Comparison of ENCODE assay signal across 15 cellular contexts in genomic region chr6:71421611-71422010, GRCh38.
A peak's percentile ranks its signal among the peaks of the same experiment; 100 is the strongest.
DNase-seq lines count a peak whose midpoint lies in the region; ATAC-seq and TF ChIP-seq lines count a peak whose summit lies in the region.
"Had no signal": no experiment of that assay in that cellular context is flagged by ENCODE, and none has a peak within 500 bp of the region (broad histone marks: within the 10 kb centered on the region; RNA-seq: fewer than 3 reads in every experiment).

No MANE protein-coding gene starts in this region.

- H3K27ac Mint-ChIP-seq in mesothelial cell of epicardium = no peak overlapping the region
- H3K27ac Mint-ChIP-seq: CD8-positive, alpha-beta T cell had no signal

- H3K79me2 ChIP-seq in osteoblast (ENCODE audit: insufficient read depth, low read length) = peaks cover 40% of the 10 kb centered on the region

- DNase-seq in heart left ventricle (no peak), cardiac septum (ENCODE audit: low spot score) (no peak), esophagus muscularis mucosa (ENCODE audit: extremely low spot score) (no peak), osteoblast (ENCODE audit: insufficient read length, low spot score, missing footprints) (no peak), uterus (no peak), mesothelial cell of epicardium (ENCODE audit: low spot score in 2 of 2, unreplicated experiment in 2 of 2) (no peak), T-helper 9 cell (no peak), NCI-H1436 (lab: John Stamatoyannopoulos, UW) (no peak)
- DNase-seq: activated CD4-positive, alpha-beta T cell treated with anti-CD3 and anti-CD28 coated beads, Interleukin-2, amount 50 U/mL, for 48 hours; activated T-cell treated with anti-CD3 and anti-CD28 coated beads, Interleukin-2, amount 50 U/mL, for 48 hours; CD8-positive, alpha-beta T cell; kidney glomerular epithelial cell; MV-4-11; NCI-H2107; Peyer's patch had no signal

- H3K27me3 Mint-ChIP-seq in mesothelial cell of epicardium (ENCODE audit: low read depth) = no peaks in the 10 kb centered on the region

- no peak for TF ChIP-seq POLR2A in heart left ventricle (IDR thresholded peaks at IDR 0.05)
- no peak for TF ChIP-seq POLR2A in esophagus muscularis mucosa (IDR thresholded peaks at IDR 0.05; ENCODE audit: low read depth)
- no peak for TF ChIP-seq POLR2A in uterus (IDR thresholded peaks at IDR 0.05)

- no peak for ATAC-seq in heart left ventricle
- ATAC-seq: CD8-positive, alpha-beta T cell had no signal

- TF ChIP-seq CTCF in heart left ventricle (IDR thresholded peaks at IDR 0.05) (no peak), esophagus muscularis mucosa (IDR thresholded peaks at IDR 0.05) (no peak), osteoblast (IDR thresholded peaks at IDR 0.05; ENCODE audit: extremely low read depth, low read depth, low read length) (no peak), uterus (IDR thresholded peaks at IDR 0.05) (no peak), mesothelial cell of epicardium (IDR thresholded peaks at IDR 0.05; ENCODE audit: unreplicated experiment) (no peak)

- no peaks in the 10 kb centered on the region for H3K36me3 Mint-ChIP-seq in mesothelial cell of epicardium
- H3K36me3 Mint-ChIP-seq: CD8-positive, alpha-beta T cell had no signal

- no peak overlapping the region for H3K4me3 Mint-ChIP-seq in mesothelial cell of epicardium

- H3K9me3 ChIP-seq in heart left ventricle (no peaks in the 10 kb centered on the region), esophagus muscularis mucosa (no peaks in the 10 kb centered on the region), osteoblast (ENCODE audit: low read depth, low read length) (no peaks in the 10 kb centered on the region), uterus (no peaks in the 10 kb centered on the region)

- WGBS in heart left ventricle, 4 donors = 87 to 93% (median 89%) methylated on average over 4 of the region's 4 CpGs
- 84% methylated on average over 4 of the region's 4 CpGs for WGBS in esophagus muscularis mucosa

- no peaks in the 10 kb centered on the region for H4K20me1 ChIP-seq in osteoblast (ENCODE audit: insufficient read depth, low read length)

- peaks cover 0 to 20% (median 0%) of the 10 kb centered on the region in 9 donors for H3K27me3 ChIP-seq in heart left ventricle
- no peaks in the 10 kb centered on the region for H3K27me3 ChIP-seq in esophagus muscularis mucosa
- H3K27me3 ChIP-seq in osteoblast (ENCODE audit: insufficient read depth, low read length) = no peaks in the 10 kb centered on the region
- no peaks in the 10 kb centered on the region for H3K27me3 ChIP-seq in uterus
- H3K27me3 ChIP-seq: Peyer's patch had no signal

- H2AFZ ChIP-seq in osteoblast (ENCODE audit: low read length) = no peak overlapping the region

- peak overlapping the region; percentile 90 for H3K4me2 ChIP-seq in osteoblast (ENCODE audit: insufficient read depth, low read length)

- peaks cover 4 to 28% (median 19%) of the 10 kb centered on the region in 12 donors for H3K4me1 ChIP-seq in heart left ventricle
- peaks cover 13 to 29% (median 24%) of the 10 kb centered on the region in 4 donors for H3K4me1 ChIP-seq in esophagus muscularis mucosa
- peaks cover 10% of the 10 kb centered on the region for H3K4me1 ChIP-seq in osteoblast (ENCODE audit: insufficient read depth, low read length)
- H3K4me1 ChIP-seq in uterus = no peaks in the 10 kb centered on the region
- H3K4me1 ChIP-seq: Peyer's patch had no signal

- H3K27ac ChIP-seq in heart left ventricle (peak overlapping the region in 8 of 12 donors; percentile 67 to 99 (median 96)), esophagus muscularis mucosa (replicated peaks in 1 of 4) (peak overlapping the region; percentile 97 to 99 (median 98)), osteoblast (ENCODE audit: low read depth, low read length) (no peak overlapping the region), uterus (peak overlapping the region; percentile 86 to 97)

- H3K36me3 ChIP-seq in heart left ventricle (peaks cover 0 to 7% (median 5%) of the 10 kb centered on the region in 9 donors), esophagus muscularis mucosa (peaks cover 1 to 8% (median 7%) of the 10 kb centered on the region in 4 donors), osteoblast (ENCODE audit: insufficient read depth, low read length) (peaks cover 12% of the 10 kb centered on the region), uterus (no peaks in the 10 kb centered on the region)
- H3K36me3 ChIP-seq: Peyer's patch had no signal

- intact Hi-C loops in heart left ventricle (cut with DNase I) (loop anchor here in 6 of 10 donors (2.0 to 10.0 kb wide), 4 partner anchors 34 to 134 kb away; partner anchors contain the start of gene OGFRL1 (in 1 of the 6)), cardiac septum (cut with DNase I) (loop anchor here (5.0 kb wide), 1 partner anchor 34 kb away; no protein-coding TSS in a partner anchor), esophagus muscularis mucosa (cut with DNase I) (loop anchor here (5.0 kb wide), 2 partner anchors 34 to 56 kb away; no protein-coding TSS in a partner anchor), uterus (cut with DNase I; ENCODE audit: low total_unique reads) (no loop called here)

- H3K4me3 ChIP-seq in heart left ventricle (peak overlapping the region in 2 of 12 donors; percentile 92), esophagus muscularis mucosa (no peak overlapping the region), osteoblast (ENCODE audit: insufficient read depth, low read length) (no peak overlapping the region), uterus (no peak overlapping the region)

- peaks cover 26% of the 10 kb centered on the region for H3K4me1 Mint-ChIP-seq in mesothelial cell of epicardium

- no peak for TF ChIP-seq EP300 in esophagus muscularis mucosa (IDR thresholded peaks at IDR 0.05)

- no peaks in the 10 kb centered on the region for H3K9me3 Mint-ChIP-seq in mesothelial cell of epicardium
- H3K9me3 Mint-ChIP-seq: CD8-positive, alpha-beta T cell had no signal
